Comparison of ENCODE assay signal across 24 cellular contexts in the genomic region with DNA sequence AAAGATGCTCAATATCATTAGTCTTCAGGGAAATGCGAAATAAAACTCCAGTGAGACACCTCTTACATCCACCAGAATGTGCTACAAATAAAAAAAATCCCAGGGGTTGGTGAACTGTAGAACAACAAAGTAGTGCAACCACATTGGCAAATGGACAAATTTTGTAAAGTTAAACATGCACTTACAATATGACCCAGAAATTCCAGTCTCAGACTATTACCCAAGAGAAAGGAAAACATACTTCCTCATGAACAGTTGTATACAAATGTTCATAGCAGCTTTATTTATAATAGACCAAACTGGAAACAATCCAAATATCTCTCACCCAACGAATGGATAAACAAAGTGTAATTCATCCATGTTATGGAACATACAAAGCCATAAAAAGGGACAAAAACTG.
"Had no signal": no experiment of that assay in that cellular context is flagged by ENCODE, and none has a peak within 500 bp of the region (broad histone marks: within the 10 kb centered on the region; RNA-seq: fewer than 3 reads in every experiment).

No MANE protein-coding gene starts in this region.

- H3K27ac Mint-ChIP-seq: activated naive CD8-positive, alpha-beta T cell; activated T-helper 2 cell treated with anti-CD3 and anti-CD28 coated beads, Interferon-gamma antibody, Interleukin-2, Interleukin-4, amounts not matched to agents 10 μg/mL and 5 μg/mL and 100 μg/mL, durations not matched to agents 14 hours and 24 hours and 36 hours; brain; memory B cell; nephron progenitor cell; type B pancreatic cell had no signal

- H3K4me3 ChIP-seq: heart left ventricle, spleen, thoracic aorta, vagina had no signal

- H3K4me1 Mint-ChIP-seq: brain, memory B cell, nephron progenitor cell had no signal

- DNase-seq: activated CD8-positive, alpha-beta memory T cell treated with anti-CD3 and anti-CD28 coated beads for 24 hours; activated CD8-positive, alpha-beta memory T cell treated with anti-CD3 and anti-CD28 coated beads, Interleukin-2, amount 50 U/mL, for 4 hours; activated naive CD4-positive, alpha-beta T cell; activated T-cell treated with anti-CD3 and anti-CD28 coated beads, Interleukin-2, amount 50 U/mL, for 4 hours; amniotic stem cell; dermis blood vessel endothelial cell; effector memory CD4-positive, alpha-beta T cell; heart left ventricle; islet precursor cell; left cardiac atrium; nephron progenitor cell; spleen; stimulated activated CD4-positive, alpha-beta T cell treated with anti-CD3 and anti-CD28 coated beads, Interleukin-4, amount 100 ng/mL, for 1 hour; stimulated activated naive CD4-positive, alpha-beta T cell treated with Interleukin-2 at 50 U/mL for 16 hours; T-helper 1 cell; T-helper 9 cell had no signal

- H3K36me3 Mint-ChIP-seq: activated naive CD8-positive, alpha-beta T cell; brain; memory B cell; type B pancreatic cell had no signal

- H3K9me3 Mint-ChIP-seq: activated T-cell treated with anti-CD3 and anti-CD28 coated beads, Interleukin-2, amount 50 U/mL, for 4 hours; activated T-helper 2 cell treated with anti-CD3 and anti-CD28 coated beads, Interferon-gamma antibody, Interleukin-2, Interleukin-4, amounts not matched to agents 10 μg/mL and 5 μg/mL and 100 μg/mL, durations not matched to agents 14 hours and 24 hours and 36 hours; type B pancreatic cell had no signal

- ATAC-seq: activated T-cell treated with anti-CD3 and anti-CD28 coated beads, Interleukin-2, amount 50 U/mL, for 4 hours; heart left ventricle; left cardiac atrium; sciatic nerve had no signal

- H3K27me3 Mint-ChIP-seq: activated naive CD8-positive, alpha-beta T cell; brain had no signal

- H3K4me3 Mint-ChIP-seq: activated naive CD8-positive, alpha-beta T cell; activated T-cell treated with anti-CD3 and anti-CD28 coated beads, Interleukin-2, amount 50 U/mL, for 4 hours; brain; memory B cell; nephron progenitor cell; type B pancreatic cell had no signal
